19 cellular contexts compared by ENCODE assay signal in genomic region chr12:114403690-114404450, GRCh38. TPM values are rescaled to one million over a fixed set of nuclear protein-coding genes. Genes with fewer than 3 reads are reported as not detected.
DNase-seq lines count a peak whose midpoint lies in the region; ATAC-seq and TF ChIP-seq lines count a peak whose summit lies in the region.
"Had no signal": no experiment of that assay in that cellular context is flagged by ENCODE, and none has a peak within 500 bp of the region (broad histone marks: within the 10 kb centered on the region; RNA-seq: fewer than 3 reads in every experiment).

No MANE protein-coding gene starts in this region.

- H3K27ac ChIP-seq in breast epithelium: peak overlapping the region; percentile 30 to 66
- peak overlapping the region; percentile 45 to 83 for H3K27ac ChIP-seq in esophagus (ENCODE audit: low read depth in 2 of 2, low read length in 1 of 2)
- H3K27ac ChIP-seq in upper lobe of left lung: peak overlapping the region; percentile 77 to 89 (median 86)
- H3K27ac ChIP-seq: adrenal gland had no signal

- CTCF ChIA-PET in MCF 10A (lab: Yijun Ruan, JAX): no interaction called here

- POLR2A ChIA-PET in MCF 10A (lab: Yijun Ruan, JAX): no interaction called here

- 19 to 21% methylated on average over 36 of the region's 36 CpGs for WGBS in esophagus, 2 donors
- 10 to 13% methylated on average over 36 of the region's 36 CpGs for WGBS in upper lobe of left lung, 2 donors

- H3K4me3 ChIP-seq in breast epithelium (peak overlapping the region; percentile 53 to 74 (median 54)), esophagus (ENCODE audit: low read depth in 1 of 2, low read length in 2 of 2) (peak overlapping the region; percentile 7 to 45), upper lobe of left lung (peak overlapping the region in 3 of 4 donors; percentile 37 to 53 (median 53))
- H3K4me3 ChIP-seq: adrenal gland had no signal

- no peaks in the 10 kb centered on the region for H3K4me1 ChIP-seq in breast epithelium
- peaks cover 1 to 4% of the 10 kb centered on the region in 2 donors for H3K4me1 ChIP-seq in esophagus (ENCODE audit: control insufficient read depth in 2 of 2, insufficient read depth in 2 of 2, low read length in 1 of 2)
- peaks cover 0 to 10% (median 3%) of the 10 kb centered on the region in 4 donors for H3K4me1 ChIP-seq in upper lobe of left lung
- H3K4me1 ChIP-seq: adrenal gland, Caco-2 had no signal

- no peak for TF ChIP-seq EP300 in upper lobe of left lung (IDR thresholded peaks at IDR 0.05)

- DNase-seq in breast epithelium (ENCODE audit: low spot score in 2 of 2): no peak
- DNase-seq in MCF 10A (ENCODE audit: unreplicated experiment): no peak
- DNase-seq in islet precursor cell: peak; percentile 70
- peak in 1 of 2 donors; percentile 78 for DNase-seq in upper lobe of left lung
- DNase-seq in NCI-H187 treated with DMSO at 0.1 percent for 48 hours (lab: John Stamatoyannopoulos, UW): no peak
- no peak for DNase-seq in NOMO-1 (lab: John Stamatoyannopoulos, UW; ENCODE audit: unreplicated experiment in 2 of 2)
- DNase-seq: activated T-cell treated with anti-CD3 and anti-CD28 coated beads, Interleukin-2, amount 50 U/mL, for 48 hours; adrenal gland; Caco-2; KBM-7; NCI-H1417; NCI-H774; stimulated activated naive CD4-positive, alpha-beta T cell treated with Interleukin-2 at 50 U/mL for 16 hours had no signal

- no peak overlapping the region for H3K4me3 Mint-ChIP-seq in MCF 10A (ENCODE audit: unreplicated experiment)
- H3K4me3 Mint-ChIP-seq: activated CD4-positive, alpha-beta T cell treated with anti-CD3 and anti-CD28 coated beads for 36 hours had no signal

- BruUV-seq in MCF 10A (replicated peaks; lab: Mats Ljungman, UMichigan): no TSS peak

- no peaks in the 10 kb centered on the region for H3K4me1 Mint-ChIP-seq in MCF 10A (ENCODE audit: insufficient read depth, unreplicated experiment)

- H3K27me3 Mint-ChIP-seq in MCF 10A (ENCODE audit: insufficient read depth, unreplicated experiment): peaks cover 36% of the 10 kb centered on the region

- TF ChIP-seq POLR2A in breast epithelium (IDR thresholded peaks at IDR 0.05): no peak
- TF ChIP-seq POLR2A in upper lobe of left lung (IDR thresholded peaks at IDR 0.05): no peak

- no peak for ATAC-seq in upper lobe of left lung (ENCODE audit: low FRiP score in 2 of 2)
- no peak for ATAC-seq in HG02678 (IDR thresholded peaks at IDR 0.05; ENCODE audit: unreplicated experiment)
- ATAC-seq: activated CD4-positive, alpha-beta T cell treated with anti-CD3 and anti-CD28 coated beads for 36 hours; esophagus mucosa had no signal

- H3K27ac Mint-ChIP-seq in MCF 10A (ENCODE audit: low read depth, unreplicated experiment): no peak overlapping the region
- H3K27ac Mint-ChIP-seq: activated CD4-positive, alpha-beta T cell treated with anti-CD3 and anti-CD28 coated beads for 36 hours had no signal

- no peak for TF ChIP-seq CTCF in breast epithelium (IDR thresholded peaks at IDR 0.05)
- TF ChIP-seq CTCF in MCF 10A (IDR thresholded peaks at IDR 0.05; ENCODE audit: unreplicated experiment): no peak
- TF ChIP-seq CTCF in upper lobe of left lung (IDR thresholded peaks at IDR 0.05): no peak

- no peaks in the 10 kb centered on the region for H3K36me3 Mint-ChIP-seq in MCF 10A (ENCODE audit: insufficient read depth, unreplicated experiment)

- peaks cover 0 to 97% of the 10 kb centered on the region in 2 donors for H3K27me3 ChIP-seq in breast epithelium
- H3K27me3 ChIP-seq in esophagus (ENCODE audit: control insufficient read depth in 1 of 2, insufficient read depth in 2 of 2, low read length in 2 of 2): peaks cover 24 to 25% of the 10 kb centered on the region in 2 donors
- peaks cover 0 to 51% (median 18%) of the 10 kb centered on the region in 4 donors for H3K27me3 ChIP-seq in upper lobe of left lung

- intact Hi-C loops in breast epithelium (cut with DNase I; ENCODE audit: low total_unique reads) (no loop called here), MCF 10A (cut with micrococcal nuclease) (no loop called here)

- no peaks in the 10 kb centered on the region for H3K36me3 ChIP-seq in breast epithelium
- no peaks in the 10 kb centered on the region for H3K36me3 ChIP-seq in esophagus (ENCODE audit: control insufficient read depth in 2 of 2, insufficient read depth in 2 of 2, low read length in 1 of 2)
- H3K36me3 ChIP-seq in upper lobe of left lung: no peaks in the 10 kb centered on the region
- H3K36me3 ChIP-seq: adrenal gland had no signal

- H3K9me3 Mint-ChIP-seq in MCF 10A (ENCODE audit: unreplicated experiment): no peaks in the 10 kb centered on the region

- H3K9me3 ChIP-seq in breast epithelium: no peaks in the 10 kb centered on the region
- peaks cover 0 to 5% of the 10 kb centered on the region in 2 donors for H3K9me3 ChIP-seq in esophagus (ENCODE audit: control insufficient read depth in 2 of 2, insufficient read depth in 1 of 2, low read depth in 1 of 2, low read length in 1 of 2)
- no peaks in the 10 kb centered on the region for H3K9me3 ChIP-seq in upper lobe of left lung
- H3K9me3 ChIP-seq: adrenal gland, Caco-2 had no signal

RNA-seq across cellular contexts. Expression of gene TBX5, which starts 2.1 kb away (rescaled TPM):
- total RNA-seq in breast epithelium (10 to 100 TPM in 1 of 3 donors, 1 to 10 TPM in 2; 2.2 to 10.2 (median 6.2) TPM), MCF 10A (2022) (not detected in 2 replicates), upper lobe of left lung (10 to 100 TPM in 5 of 6 donors, 1 to 10 TPM in 1; 9.7 to 24.0 (median 17.9) TPM)
- polyA plus RNA-seq in esophagus: 1 to 10 TPM in 1 of 2 donors, under 1 TPM in 1; 0.51 to 1.2 TPM
- total RNA-seq: activated CD4-positive, alpha-beta T cell treated with anti-CD3 and anti-CD28 coated beads for 36 hours; Caco-2; mesenteric fat pad; T-helper 2 cell treated with Interferon-gamma antibody and Interleukin-4, amounts not matched to agents 100 ng/mL and 5 ng/mL, for 36 hours had no signal
